Comparison of ENCODE assay signal across 8 cellular contexts in the genomic region with DNA sequence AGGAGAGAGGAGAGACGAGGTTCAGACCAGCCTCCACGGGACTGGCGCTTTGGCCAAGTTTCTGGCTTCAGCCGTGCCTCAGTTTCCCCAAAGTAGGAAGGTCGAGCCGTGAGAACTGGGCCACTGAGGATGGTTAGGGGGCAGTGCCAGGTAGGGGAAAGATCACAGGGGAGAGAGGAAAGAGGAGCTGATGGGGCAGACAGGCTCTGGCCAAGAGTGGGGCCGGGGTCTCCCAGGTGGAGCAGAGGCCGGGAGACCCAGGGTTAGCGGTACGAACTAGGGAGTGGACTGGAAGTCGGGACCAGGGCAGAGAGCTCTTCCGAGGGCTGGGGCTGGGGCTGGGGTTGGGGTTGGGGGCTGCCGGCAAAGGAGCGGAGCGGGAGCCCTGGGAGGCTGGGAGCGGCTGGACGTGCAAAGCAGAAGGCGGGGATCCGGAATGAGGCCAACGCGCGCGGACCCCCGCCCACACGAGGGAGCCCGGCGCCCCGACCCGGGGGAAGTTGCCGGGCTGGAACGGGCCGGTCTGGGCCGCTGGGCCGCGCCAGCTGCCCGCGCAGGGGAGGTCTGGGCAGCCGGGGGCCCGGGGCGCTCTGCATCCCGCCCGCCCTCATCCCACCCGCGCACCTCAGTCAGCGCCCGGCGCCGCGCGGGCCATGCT. TPM values are rescaled to one million over a fixed set of nuclear protein-coding genes. Genes with fewer than 3 reads are reported as not detected.
A peak's percentile ranks its signal among the peaks of the same experiment; 100 is the strongest.
DNase-seq lines count a peak whose midpoint lies in the region; ATAC-seq, FAIRE-seq and TF ChIP-seq lines count a peak whose summit lies in the region.

No MANE protein-coding gene starts in this region.

- H3K27ac ChIP-seq in HUES48 (ENCODE audit: low read depth, low read length) (no peak overlapping the region), breast epithelium (peak overlapping the region; percentile 52 to 88)

- H3K4me3 Mint-ChIP-seq in memory B cell, result peak overlapping the region; percentile 95

- no peaks in the 10 kb centered on the region for H3K9me3 Mint-ChIP-seq in memory B cell

- H3K4me3 ChIP-seq in GM12864 (ENCODE audit: low read depth, low read length), result peak overlapping the region; percentile 81
- peak overlapping the region; percentile 85 for H3K4me3 ChIP-seq in HUES48 (ENCODE audit: low read depth, low read length)
- peak overlapping the region; percentile 79 to 95 (median 82) for H3K4me3 ChIP-seq in breast epithelium

- no peaks in the 10 kb centered on the region for H3K36me3 ChIP-seq in HUES48 (ENCODE audit: control insufficient read depth, insufficient read depth, low read length)
- H3K36me3 ChIP-seq in breast epithelium, result no peaks in the 10 kb centered on the region

- H3K27ac Mint-ChIP-seq in memory B cell, result peak overlapping the region; percentile 60

- H3K27me3 Mint-ChIP-seq in memory B cell, result no peaks in the 10 kb centered on the region

- no peaks in the 10 kb centered on the region for H3K9me3 ChIP-seq in HUES48 (ENCODE audit: control insufficient read depth, insufficient read depth, low read length)
- no peaks in the 10 kb centered on the region for H3K9me3 ChIP-seq in breast epithelium

- ATAC-seq in memory B cell (ENCODE audit: low read depth), result no peak

- no peaks in the 10 kb centered on the region for H3K27me3 ChIP-seq in HUES48 (ENCODE audit: control insufficient read depth, insufficient read depth, low read length)
- H3K27me3 ChIP-seq in breast epithelium, result no peaks in the 10 kb centered on the region

- H3K4me1 Mint-ChIP-seq in memory B cell, result peaks cover 24% of the 10 kb centered on the region

- H3K4me1 ChIP-seq in HUES48 (ENCODE audit: control insufficient read depth, insufficient read depth, low read length), result peaks cover 26% of the 10 kb centered on the region
- H3K4me1 ChIP-seq in breast epithelium, result peaks cover 8 to 12% of the 10 kb centered on the region in 2 donors

- DNase-seq in GM12864 (ENCODE audit: low read depth) (no peak), breast epithelium (ENCODE audit: low spot score in 2 of 2) (no peak), memory B cell (ENCODE audit: low spot score in 2 of 2) (peak in 1 of 2 donors; percentile 28), urothelium cell line (ENCODE audit: low spot score) (peak; percentile 37), GM03348 (ENCODE audit: low spot score) (no peak), NCI-H1436 (lab: John Stamatoyannopoulos, UW) (no peak), NOMO-1 treated with dmso at 0.1 percent for 144 hours (lab: John Stamatoyannopoulos, UW; ENCODE audit: unreplicated experiment) (no peak)

- intact Hi-C loops in breast epithelium (cut with DNase I; ENCODE audit: low total_unique reads), result no loop called here

- TF ChIP-seq CTCF in GM12864 (IDR thresholded peaks at IDR 0.05; ENCODE audit: low read depth, low read length, missing control alignments) (no peak), breast epithelium (IDR thresholded peaks at IDR 0.05) (no peak)

- H3K9ac ChIP-seq in HUES48 (ENCODE audit: low read depth, low read length), result no peak overlapping the region

- no peak for FAIRE-seq in urothelium cell line (lab: Jason Lieb, UNC)

- no peak for TF ChIP-seq POLR2A in breast epithelium (IDR thresholded peaks at IDR 0.05)

- H3K36me3 Mint-ChIP-seq in memory B cell, result no peaks in the 10 kb centered on the region

RNA-seq across cellular contexts. Expression of gene ST3GAL2, which starts 0.4 kb away (rescaled TPM):
- 10 to 100 TPM in 2 of 3 donors, 1 to 10 TPM in 1; 7.8 to 13.4 (median 11.5) TPM for total RNA-seq in breast epithelium

RNA-seq across cellular contexts. Expression of gene FCSK, which starts 15.9 kb away (rescaled TPM):
- total RNA-seq in breast epithelium, result 10 to 100 TPM; 10.7 to 27.8 (median 18.0) TPM
